In the genomic region with DNA sequence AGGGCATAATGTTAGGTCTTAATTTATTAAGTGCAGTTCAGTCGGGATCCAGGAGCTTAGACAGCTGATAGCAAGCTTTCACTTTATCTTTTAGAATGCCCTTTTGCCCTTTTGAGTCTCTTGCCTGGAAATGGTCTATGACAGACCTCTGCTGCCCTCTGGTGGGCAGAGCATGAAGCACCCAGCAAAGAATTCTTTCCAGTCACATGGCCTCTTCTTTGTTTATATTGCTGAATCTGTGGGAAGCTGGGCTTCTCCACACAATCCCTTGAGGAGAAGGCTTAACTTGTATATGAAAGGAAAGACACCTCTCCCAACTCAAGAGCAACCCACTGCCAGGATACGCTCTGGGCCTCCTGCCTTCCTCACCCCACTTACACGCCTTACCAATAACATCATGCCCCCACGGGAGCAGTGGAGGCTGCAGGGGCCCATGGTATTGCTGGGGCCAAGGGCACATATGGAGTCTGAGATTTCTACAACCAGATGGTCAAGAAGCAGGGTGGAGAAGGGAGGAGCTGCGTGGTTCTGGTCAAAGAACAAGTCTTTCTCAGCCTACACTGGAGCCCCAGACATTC, we compare ENCODE assay signal across 9 cellular contexts. TPM values are rescaled to one million over a fixed set of nuclear protein-coding genes. Genes with fewer than 3 reads are reported as not detected.
DNase-seq lines count a peak whose midpoint lies in the region; ATAC-seq and TF ChIP-seq lines count a peak whose summit lies in the region.
"Had no signal": no experiment of that assay in that cellular context is flagged by ENCODE, and none has a peak within 500 bp of the region (broad histone marks: within the 10 kb centered on the region; RNA-seq: fewer than 3 reads in every experiment).

No MANE protein-coding gene starts in this region.

- intact Hi-C loops in Panc1 (cut with micrococcal nuclease; ENCODE audit: unreplicated experiment): loop anchor here (1.0 to 10.0 kb wide), 4 partner anchors 178 to 446 kb away; no protein-coding TSS in a partner anchor

- no TSS peak for BruUV-seq in Panc1 (replicated peaks; lab: Mats Ljungman, UMichigan)

- H3K27ac Mint-ChIP-seq in activated T-cell treated with anti-CD3 and anti-CD28 coated beads, Interleukin-2, amount 50 U/mL, for 24 hours: peak overlapping the region; percentile 33
- peak overlapping the region; percentile 87 for H3K27ac Mint-ChIP-seq in nephron progenitor cell
- H3K27ac Mint-ChIP-seq in stimulated activated naive B cell treated with anti-CD40 and anti-IgM and Interleukin-4, amounts not matched to agents 10 μg/mL and 1 μg/mL and 100 μg/mL, for 72 hours: no peak overlapping the region

- ATAC-seq in Panc1 (peak; percentile 80), GM19452 (IDR thresholded peaks at IDR 0.05; ENCODE audit: unreplicated experiment) (no peak)
- peak; percentile 77 to 81 for ATAC-seq in stimulated activated naive B cell treated with anti-CD40 and anti-IgM and Interleukin-4, amounts not matched to agents 10 μg/mL and 1 μg/mL and 100 μg/mL, for 72 hours (replicated peaks)

- in situ Hi-C loops in Panc1 (cut with HindIII; ENCODE audit: low pct_unique_long_range_greater_than_20kb, low sequenced_read_pairs): no loop called here

- H3K27me3 ChIP-seq in Panc1 (ENCODE audit: control insufficient read depth, insufficient read depth, low read length): no peaks in the 10 kb centered on the region

- no peaks in the 10 kb centered on the region for H3K9me3 Mint-ChIP-seq in activated T-cell treated with anti-CD3 and anti-CD28 coated beads, Interleukin-2, amount 50 U/mL, for 24 hours
- H3K9me3 Mint-ChIP-seq in nephron progenitor cell: no peaks in the 10 kb centered on the region
- no peaks in the 10 kb centered on the region for H3K9me3 Mint-ChIP-seq in stimulated activated naive B cell treated with anti-CD40 and anti-IgM and Interleukin-4, amounts not matched to agents 10 μg/mL and 1 μg/mL and 100 μg/mL, for 72 hours

- no peak overlapping the region for H3K4me3 ChIP-seq in Panc1 (ENCODE audit: low read depth in 2 of 2, low read length in 2 of 2)

- H3K27me3 Mint-ChIP-seq in activated T-cell treated with anti-CD3 and anti-CD28 coated beads, Interleukin-2, amount 50 U/mL, for 24 hours: peaks cover 15% of the 10 kb centered on the region
- H3K27me3 Mint-ChIP-seq in nephron progenitor cell (ENCODE audit: low read depth, poor library complexity): peaks cover 13% of the 10 kb centered on the region
- H3K27me3 Mint-ChIP-seq in stimulated activated naive B cell treated with anti-CD40 and anti-IgM and Interleukin-4, amounts not matched to agents 10 μg/mL and 1 μg/mL and 100 μg/mL, for 72 hours: peaks cover 13 to 22% of the 10 kb centered on the region in 2 donors

- DNase-seq in DMS153 treated with DMSO at 0.1 percent for 48 hours (lab: John Stamatoyannopoulos, UW; ENCODE audit: unreplicated experiment) (peak; percentile 80), KG1 (lab: John Stamatoyannopoulos, UW) (peak; percentile 51), Panc1 (ENCODE audit: low read depth, low spot score) (peak; percentile 82), fibroblast of peridontal ligament (ENCODE audit: extremely low read depth) (peak; percentile 96), nephron progenitor cell (peak; percentile 86)
- DNase-seq in activated T-cell treated with anti-CD3 and anti-CD28 coated beads, Interleukin-2, amount 50 U/mL, for 24 hours: peak; percentile 87
- DNase-seq in stimulated activated naive B cell treated with anti-CD40 and anti-IgM and Interleukin-4, amounts not matched to agents 10 μg/mL and 1 μg/mL and 100 μg/mL, for 72 hours: peak; percentile 62

- POLR2A ChIA-PET in Panc1 (lab: Charles Lee): no interaction called here

- no peak overlapping the region for H3K27ac ChIP-seq in Panc1 (ENCODE audit: low read length)
- H3K27ac ChIP-seq: epithelial cell of prostate had no signal

- no peaks in the 10 kb centered on the region for H3K9me3 ChIP-seq in Panc1 (ENCODE audit: control insufficient read depth, insufficient read depth, low read depth, low read length)

- H3K4me1 Mint-ChIP-seq in activated T-cell treated with anti-CD3 and anti-CD28 coated beads, Interleukin-2, amount 50 U/mL, for 24 hours (ENCODE audit: low read depth): peaks cover 5% of the 10 kb centered on the region
- peaks cover 24% of the 10 kb centered on the region for H3K4me1 Mint-ChIP-seq in nephron progenitor cell
- peaks cover 6 to 8% of the 10 kb centered on the region in 2 donors for H3K4me1 Mint-ChIP-seq in stimulated activated naive B cell treated with anti-CD40 and anti-IgM and Interleukin-4, amounts not matched to agents 10 μg/mL and 1 μg/mL and 100 μg/mL, for 72 hours

- H3K36me3 ChIP-seq in Panc1 (ENCODE audit: control insufficient read depth, insufficient read depth, low read length): no peaks in the 10 kb centered on the region

- H3K36me3 Mint-ChIP-seq in activated T-cell treated with anti-CD3 and anti-CD28 coated beads, Interleukin-2, amount 50 U/mL, for 24 hours (ENCODE audit: low read depth): no peaks in the 10 kb centered on the region
- H3K36me3 Mint-ChIP-seq in nephron progenitor cell (ENCODE audit: low read depth): no peaks in the 10 kb centered on the region
- H3K36me3 Mint-ChIP-seq in stimulated activated naive B cell treated with anti-CD40 and anti-IgM and Interleukin-4, amounts not matched to agents 10 μg/mL and 1 μg/mL and 100 μg/mL, for 72 hours: no peaks in the 10 kb centered on the region

- TF ChIP-seq CTCF in Panc1 (IDR thresholded peaks at IDR 0.05) (peak; percentile 92), nephron progenitor cell (IDR thresholded peaks at IDR 0.05) (peak; percentile 95)

- H3K4me1 ChIP-seq in Panc1 (ENCODE audit: control insufficient read depth, insufficient read depth, low read length): no peaks in the 10 kb centered on the region

- H3K4me3 Mint-ChIP-seq in activated T-cell treated with anti-CD3 and anti-CD28 coated beads, Interleukin-2, amount 50 U/mL, for 24 hours: no peak overlapping the region
- no peak overlapping the region for H3K4me3 Mint-ChIP-seq in nephron progenitor cell
- H3K4me3 Mint-ChIP-seq in stimulated activated naive B cell treated with anti-CD40 and anti-IgM and Interleukin-4, amounts not matched to agents 10 μg/mL and 1 μg/mL and 100 μg/mL, for 72 hours: no peak overlapping the region

- CTCF ChIA-PET in Panc1 (lab: Charles Lee): interaction anchor here (0.6 to 1.7 kb wide), 6 partner anchors 142 to 452 kb away, joined by 3 to 8 read pairs (median 4); partner anchors contain the start of genes SYS1 and WFDC10A

RNA-seq across cellular contexts. Expression of gene WFDC3, which starts 20.4 kb away (rescaled TPM):
- 1.1 TPM for total RNA-seq in Panc1 (2021; ENCODE audit: unreplicated experiment)
- polyA plus RNA-seq in Panc1 (2012; ENCODE audit: insufficient read length): 0.67 TPM

RNA-seq across cellular contexts. Expression of gene DNTTIP1, which starts 20.5 kb away (rescaled TPM):
- total RNA-seq in Panc1 (2021; ENCODE audit: unreplicated experiment): 48.8 TPM
- polyA plus RNA-seq in Panc1 (2012; ENCODE audit: insufficient read length): 92.5 TPM

RNA-seq across cellular contexts. Expression of gene UBE2C, which starts 41.2 kb away (rescaled TPM):
- 173 TPM for total RNA-seq in Panc1 (2021; ENCODE audit: unreplicated experiment)
- polyA plus RNA-seq in Panc1 (2012; ENCODE audit: insufficient read length): 116 TPM

RNA-seq across cellular contexts. Expression of gene SPINT4, which starts 49.1 kb away (rescaled TPM):
- total RNA-seq in Panc1 (2021; ENCODE audit: unreplicated experiment): not detected
- polyA plus RNA-seq in Panc1 (2012; ENCODE audit: insufficient read length): not detected

RNA-seq across cellular contexts. Expression of gene TNNC2, which starts 55.8 kb away (rescaled TPM):
- total RNA-seq in Panc1 (2021; ENCODE audit: unreplicated experiment): 0.26 TPM
- polyA plus RNA-seq in Panc1 (2012; ENCODE audit: insufficient read length): 0.50 TPM
